12 cellular contexts compared by ENCODE assay signal in the genomic region with DNA sequence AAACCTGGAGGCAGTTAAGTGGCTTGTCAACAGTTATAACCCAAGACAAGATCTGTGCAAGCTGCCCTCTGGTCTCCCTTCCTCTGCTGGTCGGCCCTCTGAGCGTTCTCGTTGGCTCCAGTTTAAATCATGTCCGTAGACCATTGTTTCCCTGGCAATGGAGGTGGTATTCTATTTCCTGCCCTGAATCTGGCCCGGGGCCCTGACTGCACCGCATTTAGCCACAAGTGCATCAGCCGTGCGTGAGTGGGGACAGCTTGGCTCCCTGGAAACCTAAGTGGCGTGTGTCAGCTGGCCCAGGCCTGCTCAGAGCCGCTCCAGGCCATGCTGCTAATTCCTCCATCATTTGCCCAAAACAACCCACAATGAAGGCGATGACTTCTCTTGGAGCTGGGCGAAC. TPM values are rescaled to one million over a fixed set of nuclear protein-coding genes. Genes with fewer than 3 reads are reported as not detected.
A peak's percentile ranks its signal among the peaks of the same experiment; 100 is the strongest.
DNase-seq lines count a peak whose midpoint lies in the region; ATAC-seq lines count a peak whose summit lies in the region.
"Had no signal": no experiment of that assay in that cellular context is flagged by ENCODE, and none has a peak within 500 bp of the region (broad histone marks: within the 10 kb centered on the region; RNA-seq: fewer than 3 reads in every experiment).

No MANE protein-coding gene starts in this region.

- no peak for ATAC-seq in GM21717 (IDR thresholded peaks at IDR 0.05; ENCODE audit: unreplicated experiment)
- ATAC-seq in GM19035 (IDR thresholded peaks at IDR 0.05; ENCODE audit: unreplicated experiment): no peak
- ATAC-seq in stimulated activated naive CD8-positive, alpha-beta T cell treated with anti-CD3 and anti-CD28 coated beads, Interleukin-15, amount 100 ng/mL, for 72 hours: no peak
- ATAC-seq: activated CD8-positive, alpha-beta T cell treated with anti-CD3 and anti-CD28 coated beads, Interleukin-2, amount 10 ng/mL, durations not matched to agents 7 days and 5 days; activated naive CD4-positive, alpha-beta T cell treated with anti-CD3 and anti-CD28 coated beads, Interleukin-2, amount 50 U/mL, for 72 hours had no signal

- no peak overlapping the region for H3K27ac Mint-ChIP-seq in stimulated activated naive CD8-positive, alpha-beta T cell treated with anti-CD3 and anti-CD28 coated beads, Interleukin-15, amount 100 ng/mL, for 72 hours
- H3K27ac Mint-ChIP-seq: activated CD8-positive, alpha-beta T cell treated with anti-CD3 and anti-CD28 coated beads, Interleukin-2, amount 10 ng/mL, durations not matched to agents 7 days and 5 days; activated naive CD4-positive, alpha-beta T cell treated with anti-CD3 and anti-CD28 coated beads, Interleukin-2, amount 50 U/mL, for 72 hours had no signal

- no peaks in the 10 kb centered on the region for H3K9me3 Mint-ChIP-seq in stimulated activated naive CD8-positive, alpha-beta T cell treated with anti-CD3 and anti-CD28 coated beads, Interleukin-15, amount 100 ng/mL, for 72 hours
- H3K9me3 Mint-ChIP-seq: activated naive CD4-positive, alpha-beta T cell treated with anti-CD3 and anti-CD28 coated beads, Interleukin-2, amount 50 U/mL, for 72 hours had no signal

- DNase-seq in NCI-H1105 treated with DMSO at 0.1 percent for 48 hours (lab: John Stamatoyannopoulos, UW) (peak; percentile 89), NCI-H774 (lab: John Stamatoyannopoulos, UW) (peak; percentile 57), cardiac septum (ENCODE audit: low spot score) (peak; percentile 86), retina (peak; percentile 16)
- DNase-seq in stimulated activated naive CD8-positive, alpha-beta T cell treated with anti-CD3 and anti-CD28 coated beads, Interleukin-15, amount 100 ng/mL, for 72 hours: no peak
- DNase-seq: activated CD8-positive, alpha-beta T cell treated with anti-CD3 and anti-CD28 coated beads, Interleukin-2, amount 10 ng/mL, durations not matched to agents 7 days and 5 days; NCI-H1436; Peyer's patch; T1000 had no signal

- no peak overlapping the region for H3K4me3 Mint-ChIP-seq in stimulated activated naive CD8-positive, alpha-beta T cell treated with anti-CD3 and anti-CD28 coated beads, Interleukin-15, amount 100 ng/mL, for 72 hours
- H3K4me3 Mint-ChIP-seq: activated CD8-positive, alpha-beta T cell treated with anti-CD3 and anti-CD28 coated beads, Interleukin-2, amount 10 ng/mL, durations not matched to agents 7 days and 5 days had no signal

- H3K27me3 Mint-ChIP-seq in stimulated activated naive CD8-positive, alpha-beta T cell treated with anti-CD3 and anti-CD28 coated beads, Interleukin-15, amount 100 ng/mL, for 72 hours: peaks cover 8% of the 10 kb centered on the region

- H3K4me1 Mint-ChIP-seq in stimulated activated naive CD8-positive, alpha-beta T cell treated with anti-CD3 and anti-CD28 coated beads, Interleukin-15, amount 100 ng/mL, for 72 hours: no peaks in the 10 kb centered on the region

- intact Hi-C loops in cardiac septum (cut with DNase I): no loop called here

RNA-seq across cellular contexts. Expression of gene MYLK3, which starts 15.0 kb away (rescaled TPM):
- total RNA-seq in cardiac septum: 150 TPM
- total RNA-seq: Peyer's patch had no signal

Comparison
In these comparisons a context has a peak if more than half of its experiments do, and no peak if none do; other contexts are left out.
1. DNase-seq: peak in NCI-H1105 treated with DMSO at 0.1 percent for 48 hours (single experiment), NCI-H774 (single experiment), cardiac septum (single experiment) and retina (single experiment); none in stimulated activated naive CD8-positive, alpha-beta T cell treated with anti-CD3 and anti-CD28 coated beads, Interleukin-15, amount 100 ng/mL, for 72 hours (0 of 2).